In the genomic region with DNA sequence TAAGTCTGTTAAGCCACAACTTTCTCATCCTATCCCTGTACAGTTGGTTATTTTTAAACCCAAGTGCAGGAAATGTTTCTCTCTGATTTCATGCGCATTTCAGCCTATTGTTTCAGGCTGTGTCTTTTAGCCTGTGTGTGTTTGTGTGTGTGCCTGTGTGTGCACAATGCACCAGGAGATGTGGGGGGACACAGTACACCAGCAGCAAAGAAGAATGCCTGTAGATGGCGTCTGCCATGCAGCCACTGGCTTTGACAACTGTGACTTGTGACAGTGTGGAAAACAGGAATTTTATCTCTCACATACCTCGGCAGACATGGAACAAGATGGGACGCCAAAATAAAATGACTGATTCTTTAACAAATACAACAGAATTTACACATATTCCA, we compare ENCODE assay signal across 12 cellular contexts. TPM values are rescaled to one million over a fixed set of nuclear protein-coding genes. Genes with fewer than 3 reads are reported as not detected.
DNase-seq lines count a peak whose midpoint lies in the region; ATAC-seq and TF ChIP-seq lines count a peak whose summit lies in the region.
"Had no signal": no experiment of that assay in that cellular context is flagged by ENCODE, and none has a peak within 500 bp of the region (broad histone marks: within the 10 kb centered on the region; RNA-seq: fewer than 3 reads in every experiment).

No MANE protein-coding gene starts in this region.

- intact Hi-C loops in heart right ventricle (cut with DNase I), result no loop called here
- intact Hi-C loops in left ventricle myocardium superior (cut with micrococcal nuclease), result no loop called here
- intact Hi-C loops in aorta (cut with DNase I), result no loop called here

- no peak for DNase-seq in heart right ventricle
- DNase-seq in right atrium auricular region (ENCODE audit: low spot score), result no peak
- peak; percentile 24 for DNase-seq in SW480 (ENCODE audit: low spot score)
- no peak for DNase-seq in left ventricle myocardium superior
- peak; percentile 24 to 37 for DNase-seq in aorta
- DNase-seq: activated CD4-positive, alpha-beta memory T cell treated with anti-CD3 and anti-CD28 coated beads for 36 hours; MM.1S; stimulated activated CD4-positive, alpha-beta T cell treated with anti-CD3 and anti-CD28 coated beads, Interleukin-2, amount 100 ng/mL, for 24 hours had no signal

- WGBS in heart right ventricle, 2 donors, result 23 to 38% methylated on average over 4 of the region's 4 CpGs
- WGBS in aorta, 2 donors, result 27 to 33% methylated on average over 4 of the region's 4 CpGs

- ATAC-seq in heart right ventricle, result peak in 5 of 8 donors; percentile 23 to 59 (median 52)
- ATAC-seq in left ventricle myocardium superior, result peak; percentile 47
- ATAC-seq in aorta (ENCODE audit: low FRiP score), result no peak
- no peak for ATAC-seq in HG03196 (IDR thresholded peaks at IDR 0.05; ENCODE audit: unreplicated experiment)
- no peak for ATAC-seq in GM21723 (IDR thresholded peaks at IDR 0.05; ENCODE audit: unreplicated experiment)
- ATAC-seq in GM19023 (IDR thresholded peaks at IDR 0.05; ENCODE audit: unreplicated experiment), result no peak

- H3K4me1 ChIP-seq in heart right ventricle, result peaks cover 6 to 34% (median 31%) of the 10 kb centered on the region in 9 donors
- peaks cover 0 to 29% of the 10 kb centered on the region in 2 donors for H3K4me1 ChIP-seq in right atrium auricular region
- no peaks in the 10 kb centered on the region for H3K4me1 ChIP-seq in aorta (ENCODE audit: control insufficient read depth in 1 of 2, insufficient read depth in 2 of 2, low read length in 2 of 2)

- TF ChIP-seq CTCF in heart right ventricle (IDR thresholded peaks at IDR 0.05), result peak in 5 of 9 donors; percentile 11 to 40 (median 35)
- TF ChIP-seq CTCF in right atrium auricular region (IDR thresholded peaks at IDR 0.05), result peak in 1 of 2 donors; percentile 27

- H3K27ac ChIP-seq in heart right ventricle (peak overlapping the region in 2 of 10 donors; percentile 0 to 15), right atrium auricular region (no peak overlapping the region), aorta (ENCODE audit: low read depth in 1 of 2, low read length in 2 of 2) (no peak overlapping the region)
- H3K27ac ChIP-seq: epithelial cell of prostate had no signal

- H3K9me3 ChIP-seq in heart right ventricle (no peaks in the 10 kb centered on the region), right atrium auricular region (no peaks in the 10 kb centered on the region), aorta (ENCODE audit: control insufficient read depth, low read length) (no peaks in the 10 kb centered on the region)

- H3K27me3 ChIP-seq in heart right ventricle, result no peaks in the 10 kb centered on the region
- no peaks in the 10 kb centered on the region for H3K27me3 ChIP-seq in right atrium auricular region
- H3K27me3 ChIP-seq in aorta (ENCODE audit: control insufficient read depth in 1 of 2, insufficient read depth in 2 of 2, low read length in 1 of 2), result no peaks in the 10 kb centered on the region

- H3K4me3 ChIP-seq in heart right ventricle (no peak overlapping the region), right atrium auricular region (no peak overlapping the region), aorta (ENCODE audit: low read length in 2 of 2) (no peak overlapping the region)

- H3K36me3 ChIP-seq in heart right ventricle, result no peaks in the 10 kb centered on the region
- H3K36me3 ChIP-seq in right atrium auricular region, result no peaks in the 10 kb centered on the region
- no peaks in the 10 kb centered on the region for H3K36me3 ChIP-seq in aorta (ENCODE audit: control insufficient read depth in 1 of 2, insufficient read depth in 2 of 2, low read length in 1 of 2)

RNA-seq across cellular contexts. Expression of gene PLXNA1, which starts 43.6 kb away (rescaled TPM):
- total RNA-seq in heart right ventricle (10 to 100 TPM; 19.0 to 29.7 (median 25.1) TPM), right atrium auricular region (10 to 100 TPM; 22.9 to 23.3 TPM), left ventricle myocardium superior (23.8 TPM), aorta (10 to 100 TPM; 28.7 to 51.3 TPM)
- polyA plus RNA-seq in heart right ventricle (10 to 100 TPM; 14.3 to 14.8 TPM), aorta (10 to 100 TPM in 1 of 2 donors, 1 to 10 TPM in 1; 6.0 to 13.9 TPM)

Comparison
In these comparisons a context has a peak if more than half of its experiments do, and no peak if none do; other contexts are left out.
1. ATAC-seq: peak in heart right ventricle (5 of 8) and left ventricle myocardium superior (single experiment); none in aorta (single experiment), HG03196 (single experiment), GM21723 (single experiment) and GM19023 (single experiment).
2. DNase-seq: peak in SW480 (single experiment) and aorta (2 of 2); none in heart right ventricle (0 of 2), right atrium auricular region (single experiment) and left ventricle myocardium superior (single experiment).